14 cellular contexts compared by ENCODE assay signal in the genomic region with DNA sequence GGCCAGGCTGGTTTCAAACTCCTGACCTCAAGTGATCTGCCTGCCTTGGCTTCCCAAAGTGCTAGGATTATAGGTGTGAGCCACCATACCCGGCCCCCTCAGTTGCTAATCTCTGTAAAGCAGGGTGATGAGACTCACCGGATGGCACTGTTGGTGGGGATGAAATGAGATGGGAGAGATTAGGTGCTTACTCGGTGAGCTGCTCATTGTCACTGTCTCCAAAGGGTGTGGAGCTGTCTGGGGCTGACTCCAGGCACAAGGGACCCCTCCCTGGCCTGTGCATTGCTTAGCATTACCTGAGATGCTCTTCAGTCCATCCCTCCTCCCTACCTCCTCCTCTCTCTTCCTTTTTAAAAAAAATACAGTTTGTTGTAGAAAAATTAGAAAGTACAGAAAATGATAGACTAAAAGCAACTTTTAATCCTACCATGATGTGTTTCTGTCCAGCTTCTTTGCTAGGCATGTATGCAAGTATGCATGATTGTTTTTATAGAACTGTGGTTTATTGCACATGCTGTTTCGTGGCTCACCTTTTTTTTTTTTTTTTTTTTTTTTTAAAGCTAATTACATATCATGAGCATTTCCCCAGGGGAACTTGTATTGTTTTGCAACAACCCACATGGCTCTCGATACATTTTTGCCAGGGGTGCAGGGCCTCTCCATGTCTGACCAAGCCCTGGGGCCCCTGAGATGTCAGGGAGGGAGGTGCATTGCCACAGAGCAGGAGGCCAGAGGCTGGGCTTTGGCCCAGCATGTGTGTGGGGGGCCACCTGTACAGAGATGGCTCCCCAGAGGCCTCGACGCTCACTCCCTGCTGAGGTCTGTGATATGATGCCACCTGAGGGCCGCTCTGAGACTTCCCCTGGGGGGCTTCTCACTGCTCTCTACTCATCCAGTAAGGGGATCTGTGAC. TPM values are rescaled to one million over a fixed set of nuclear protein-coding genes. Genes with fewer than 3 reads are reported as not detected.
A peak's percentile ranks its signal among the peaks of the same experiment; 100 is the strongest.
DNase-seq lines count a peak whose midpoint lies in the region; ATAC-seq and TF ChIP-seq lines count a peak whose summit lies in the region.
"Had no signal": no experiment of that assay in that cellular context is flagged by ENCODE, and none has a peak within 500 bp of the region (broad histone marks: within the 10 kb centered on the region; RNA-seq: fewer than 3 reads in every experiment).

No MANE protein-coding gene starts in this region.

- CTCF ChIA-PET in AG04449 (lab: Yijun Ruan, JAX) (interaction anchor here (7.5 to 38.1 kb wide), 2 partner anchors 13 to 91 kb away, joined by 106 to 1054 read pairs; no protein-coding TSS in a partner anchor), HEK293T (lab: Yijun Ruan, JAX) (interaction anchor here (0.7 to 1.7 kb wide), 2 partner anchors 12 to 15 kb away, joined by 3 to 7 read pairs; no protein-coding TSS in a partner anchor)

- DNase-seq in AG04449 (ENCODE audit: low read depth, low spot score) (peak; percentile 29), HEK293T (ENCODE audit: extremely low spot score) (no peak), SKM-1 treated with dmso at 0.1 percent for 144 hours (lab: John Stamatoyannopoulos, UW; ENCODE audit: unreplicated experiment) (peak; percentile 7), fibroblast of villous mesenchyme (ENCODE audit: low read depth) (peak; percentile 13), head of caudate nucleus (no peak)
- DNase-seq: activated CD4-positive, alpha-beta memory T cell treated with anti-CD3 and anti-CD28 coated beads, Interleukin-2, amount 10 ng/mL, durations not matched to agents 7 days and 5 days; KG1; mesendoderm; NCI-H2029; NCI-H774 had no signal

- TF ChIP-seq CTCF in AG04449 (IDR thresholded peaks at IDR 0.05; ENCODE audit: insufficient read depth, low read length, missing control alignments) (no peak), fibroblast of villous mesenchyme (IDR thresholded peaks at IDR 0.05; ENCODE audit: insufficient read depth, low read depth, low read length) (no peak)

- intact Hi-C loops in head of caudate nucleus (cut with DNase I): no loop called here

- ATAC-seq in GM19452 (IDR thresholded peaks at IDR 0.05; ENCODE audit: unreplicated experiment): no peak
- no peak for ATAC-seq in GM19467 (IDR thresholded peaks at IDR 0.05; ENCODE audit: unreplicated experiment)
- no peak for ATAC-seq in GM18861 (IDR thresholded peaks at IDR 0.05; ENCODE audit: unreplicated experiment)
- ATAC-seq: activated T-helper 17 cell treated with anti-CD3 and anti-CD28 coated beads, Interleukin-2, amount 50 U/mL, for 72 hours had no signal

- H3K4me3 ChIP-seq in AG04449 (ENCODE audit: low read depth, low read length) (no peak overlapping the region), fibroblast of villous mesenchyme (ENCODE audit: low read depth, low read length) (no peak overlapping the region)

- POLR2A ChIA-PET in AG04449 (lab: Yijun Ruan, JAX): interaction anchor here (0.7 kb wide), 1 partner anchor 60 kb away, joined by 3 read pairs; no protein-coding TSS in a partner anchor
- POLR2A ChIA-PET in HEK293T (lab: Yijun Ruan, JAX): no interaction called here

TF ChIP-seq in HEK293T, 16 proteins besides CTCF, POLR2A, EP300 and RAD21:
- TF ChIP-seq SUZ12 (IDR thresholded peaks at IDR 0.05) (no peak), SP1 (IDR thresholded peaks at IDR 0.05) (no peak), TARDBP (IDR thresholded peaks at IDR 0.05) (no peak), HDGF (IDR thresholded peaks at IDR 0.05; ENCODE audit: borderline replicate concordance) (no peak), L3MBTL2 (conservative IDR thresholded peaks at IDR 0.05) (no peak), ZNF384 (IDR thresholded peaks at IDR 0.05) (peak; percentile 55), PKNOX1 (IDR thresholded peaks at IDR 0.05) (no peak)

RNA-seq across cellular contexts. Expression of gene ARHGEF10L, which starts 55.4 kb away (rescaled TPM):
- total RNA-seq in fibroblast of villous mesenchyme: 16.8 and 18.7 TPM in 2 replicates
- total RNA-seq: activated CD4-positive, alpha-beta memory T cell treated with anti-CD3 and anti-CD28 coated beads, Interleukin-2, amount 10 ng/mL, durations not matched to agents 7 days and 5 days; activated T-helper 17 cell treated with anti-CD3 and anti-CD28 coated beads, Interleukin-2, amount 50 U/mL, for 72 hours had no signal

Comparison
In these comparisons a context has a peak if more than half of its experiments do, and no peak if none do; other contexts are left out.
1. DNase-seq: peak in AG04449 (single experiment), SKM-1 treated with dmso at 0.1 percent for 144 hours (single experiment) and fibroblast of villous mesenchyme (single experiment); none in HEK293T (single experiment) and head of caudate nucleus (0 of 42).